In the genomic region with DNA sequence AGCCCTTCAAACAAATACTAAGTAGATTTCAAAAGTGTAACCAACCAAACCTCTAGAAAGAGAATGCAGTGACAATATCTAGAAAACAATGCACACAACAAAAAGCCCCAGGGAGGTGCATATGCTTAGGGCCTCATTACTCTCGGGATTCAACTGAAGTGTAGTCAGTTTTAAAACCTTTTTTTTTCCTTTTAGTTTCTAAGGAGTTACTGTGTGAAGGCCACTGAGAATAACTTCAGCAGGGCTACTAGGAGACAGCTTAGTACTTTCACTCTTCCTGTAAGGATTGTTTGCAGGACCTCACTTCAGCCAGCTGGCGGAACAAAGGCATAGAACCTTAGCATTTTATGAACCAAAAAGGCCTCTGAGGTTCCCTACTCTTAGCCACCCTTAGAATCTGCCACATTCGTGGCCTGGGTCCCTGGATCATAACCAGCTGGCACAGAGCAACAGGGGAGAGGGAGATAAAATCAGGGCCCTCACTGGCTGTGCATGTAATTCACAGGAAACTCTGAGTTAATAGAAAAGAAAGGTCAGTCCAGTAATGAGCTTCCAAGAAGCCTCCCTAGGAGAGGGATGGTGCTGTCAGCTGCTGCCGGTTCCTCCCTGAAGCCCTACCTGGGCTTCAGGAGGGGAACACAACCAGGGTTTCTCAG, we compare ENCODE assay signal across 8 cellular contexts. TPM values are rescaled to one million over a fixed set of nuclear protein-coding genes. Genes with fewer than 3 reads are reported as not detected.
A peak's percentile ranks its signal among the peaks of the same experiment; 100 is the strongest.
DNase-seq lines count a peak whose midpoint lies in the region; ATAC-seq and TF ChIP-seq lines count a peak whose summit lies in the region.

No MANE protein-coding gene starts in this region.

- POLR2A ChIA-PET in IMR-90 (lab: Charles Lee; ENCODE audit: unreplicated experiment): no interaction called here

- no peak overlapping the region for H2AK5ac ChIP-seq in IMR-90 (ENCODE audit: low read depth, low read length)
- H2AK5ac ChIP-seq in trophoblast cell (ENCODE audit: low read length): no peak overlapping the region

- H3K27ac ChIP-seq in C4-2B: peak overlapping the region; percentile 3; the same call in 1 of the 2 replicates
- no peak overlapping the region for H3K27ac ChIP-seq in IMR-90 (ENCODE audit: insufficient read depth, low read length)
- peak overlapping the region; percentile 20 for H3K27ac ChIP-seq in muscle layer of duodenum (ENCODE audit: low read length)
- H3K27ac ChIP-seq in trophoblast cell (ENCODE audit: low read depth, low read length): no peak overlapping the region

- H3K4me1 ChIP-seq in IMR-90 (ENCODE audit: control insufficient read depth, insufficient read depth, low read length) (peaks cover 22% of the 10 kb centered on the region), muscle layer of duodenum (ENCODE audit: control insufficient read depth in 1 of 2, insufficient read depth in 2 of 2, low read length in 2 of 2) (peaks cover 14 to 17% of the 10 kb centered on the region in 2 donors), trophoblast cell (ENCODE audit: control insufficient read depth in 1 of 2, insufficient read depth in 2 of 2, low read length in 2 of 2) (peaks cover 15 to 20% of the 10 kb centered on the region in 2 experiments)

- DNase-seq in IMR-90: peak; percentile 31
- no peak for DNase-seq in activated naive CD8-positive, alpha-beta T cell treated with anti-CD3 and anti-CD28 coated beads, Interleukin-2, amount 50 U/mL, for 24 hours
- no peak for DNase-seq in trophoblast cell
- DNase-seq in SIG-M5 treated with dmso at 0.1 percent for 504 hours (lab: John Stamatoyannopoulos, UW; ENCODE audit: unreplicated experiment): no peak
- DNase-seq in Ammon's horn (ENCODE audit: low spot score): no peak

- H2AFZ ChIP-seq in IMR-90 (replicated peaks; ENCODE audit: low read length, poor library complexity) (no peak overlapping the region), trophoblast cell (ENCODE audit: insufficient read depth, low read length, poor library complexity) (no peak overlapping the region)

- no peaks in the 10 kb centered on the region for H3K36me3 ChIP-seq in IMR-90 (ENCODE audit: control insufficient read depth, insufficient read depth, low read length)
- H3K36me3 ChIP-seq in muscle layer of duodenum (ENCODE audit: control insufficient read depth in 1 of 2, insufficient read depth in 2 of 2, low read length in 2 of 2): no peaks in the 10 kb centered on the region
- H3K36me3 ChIP-seq in trophoblast cell (ENCODE audit: control insufficient read depth in 1 of 2, insufficient read depth in 2 of 2, low read length in 2 of 2): no peaks in the 10 kb centered on the region

- H3K27me3 ChIP-seq in IMR-90 (ENCODE audit: control insufficient read depth, insufficient read depth, low read length) (no peaks in the 10 kb centered on the region), muscle layer of duodenum (ENCODE audit: low read depth, low read length) (no peaks in the 10 kb centered on the region), trophoblast cell (ENCODE audit: insufficient read depth, low read length) (no peaks in the 10 kb centered on the region)

- CTCF ChIA-PET in IMR-90 (lab: Yijun Ruan, JAX): interaction anchor here (1.4 kb wide), 1 partner anchor 37 kb away, joined by 3 read pairs; no protein-coding TSS in a partner anchor

- TF ChIP-seq POLR2A in IMR-90 (IDR thresholded peaks at IDR 0.05; ENCODE audit: low read depth, low read length): no peak

- H3K9me3 Mint-ChIP-seq in activated naive CD8-positive, alpha-beta T cell treated with anti-CD3 and anti-CD28 coated beads, Interleukin-2, amount 50 U/mL, for 24 hours: no peaks in the 10 kb centered on the region

- H3K79me1 ChIP-seq in IMR-90 (ENCODE audit: low read depth in 1 of 2, low read length in 2 of 2) (peaks cover 26 to 78% of the 10 kb centered on the region in 2 experiments), trophoblast cell (ENCODE audit: low read length) (peaks cover 11% of the 10 kb centered on the region)

- H3K79me2 ChIP-seq in trophoblast cell (ENCODE audit: control insufficient read depth, insufficient read depth, low read length, poor library complexity): peaks cover 4% of the 10 kb centered on the region

- H4K5ac ChIP-seq in IMR-90 (ENCODE audit: low read depth, low read length): no peak overlapping the region; the same call in 1 of the 2 replicates

- H3K9me1 ChIP-seq in IMR-90 (ENCODE audit: insufficient read depth, low read length): peaks cover 35% of the 10 kb centered on the region

- H2BK5ac ChIP-seq in IMR-90 (ENCODE audit: low read depth, low read length, poor library complexity, severe bottlenecking) (no peak overlapping the region), trophoblast cell (ENCODE audit: low read depth, low read length, poor library complexity) (no peak overlapping the region)

- BruUV-seq in IMR-90 (replicated peaks; lab: Mats Ljungman, UMichigan): no TSS peak

- in situ Hi-C loops in IMR-90 (cut with MboI; ENCODE audit: low sequenced_read_pairs): loop anchor here (25.0 kb wide), 1 partner anchor 806 kb away; the partner anchor contains the start of gene SEC61G

- peaks cover 19% of the 10 kb centered on the region for H3K36me3 Mint-ChIP-seq in activated naive CD8-positive, alpha-beta T cell treated with anti-CD3 and anti-CD28 coated beads, Interleukin-2, amount 50 U/mL, for 24 hours (ENCODE audit: low read depth)

- intact Hi-C loops in IMR-90 (cut with micrococcal nuclease): no loop called here

- no peak overlapping the region for H2BK15ac ChIP-seq in IMR-90 (ENCODE audit: low read depth, low read length)

- no peaks in the 10 kb centered on the region for H3K27me3 Mint-ChIP-seq in activated naive CD8-positive, alpha-beta T cell treated with anti-CD3 and anti-CD28 coated beads, Interleukin-2, amount 50 U/mL, for 24 hours

- H2BK12ac ChIP-seq in trophoblast cell (ENCODE audit: low read length): no peak overlapping the region

- no peaks in the 10 kb centered on the region for H3K9me3 ChIP-seq in IMR-90 (ENCODE audit: control insufficient read depth, insufficient read depth, low read length)
- H3K9me3 ChIP-seq in muscle layer of duodenum (ENCODE audit: control insufficient read depth in 1 of 2, low read length in 2 of 2): no peaks in the 10 kb centered on the region
- H3K9me3 ChIP-seq in trophoblast cell (ENCODE audit: insufficient read depth, low read depth, low read length): no peaks in the 10 kb centered on the region

- peaks cover 54% of the 10 kb centered on the region for H4K20me1 ChIP-seq in IMR-90 (ENCODE audit: insufficient read depth, low read length)

- TF ChIP-seq RAD21 in IMR-90 (IDR thresholded peaks at IDR 0.05; ENCODE audit: low read length): no peak

- H3K4ac ChIP-seq in IMR-90 (ENCODE audit: low read depth, low read length): no peak overlapping the region
- H3K4ac ChIP-seq in trophoblast cell (ENCODE audit: low read depth, low read length): no peak overlapping the region

- H2BK20ac ChIP-seq in IMR-90 (ENCODE audit: low read depth, low read length): no peak overlapping the region

- H3K14ac ChIP-seq in IMR-90 (replicated peaks; ENCODE audit: low read depth, low read length) (no peak overlapping the region), trophoblast cell (ENCODE audit: low read length) (no peak overlapping the region)

- H2BK120ac ChIP-seq in IMR-90 (ENCODE audit: low read depth, low read length) (no peak overlapping the region), trophoblast cell (ENCODE audit: insufficient read depth, low read length, poor library complexity) (no peak overlapping the region)

- no peak overlapping the region; the same call in 1 of the 2 replicates for H4K91ac ChIP-seq in IMR-90 (ENCODE audit: insufficient read depth, low read depth, low read length)
- no peak overlapping the region for H4K91ac ChIP-seq in trophoblast cell (ENCODE audit: low read depth, low read length)

- H3K56ac ChIP-seq in IMR-90 (ENCODE audit: extremely low read depth, insufficient read depth, low read length): no peak overlapping the region

- peak overlapping the region; percentile 34; the same call in 1 of the 2 replicates for H3K4me2 ChIP-seq in IMR-90 (ENCODE audit: low read depth, low read length)
- H3K4me2 ChIP-seq in trophoblast cell (ENCODE audit: low read length): no peak overlapping the region

- peak overlapping the region; percentile 89 for H3K4me3 Mint-ChIP-seq in activated naive CD8-positive, alpha-beta T cell treated with anti-CD3 and anti-CD28 coated beads, Interleukin-2, amount 50 U/mL, for 24 hours

- peak overlapping the region; percentile 31 for H2AK9ac ChIP-seq in IMR-90 (replicated peaks; ENCODE audit: low read depth, low read length, poor library complexity)

- H3K9ac ChIP-seq in IMR-90 (ENCODE audit: low read depth, low read length) (no peak overlapping the region), trophoblast cell (ENCODE audit: low read length) (no peak overlapping the region)

- H3K18ac ChIP-seq in IMR-90 (ENCODE audit: low read depth, low read length): no peak overlapping the region
- H3K18ac ChIP-seq in trophoblast cell (ENCODE audit: low read length): no peak overlapping the region

- peaks cover 82% of the 10 kb centered on the region for H3K4me1 Mint-ChIP-seq in activated naive CD8-positive, alpha-beta T cell treated with anti-CD3 and anti-CD28 coated beads, Interleukin-2, amount 50 U/mL, for 24 hours

- H3K4me3 ChIP-seq in IMR-90 (ENCODE audit: insufficient read depth, low read depth, low read length) (no peak overlapping the region), muscle layer of duodenum (ENCODE audit: low read depth in 1 of 2, low read length in 2 of 2) (no peak overlapping the region), trophoblast cell (ENCODE audit: low read depth, low read length) (no peak overlapping the region)

- H4K8ac ChIP-seq in IMR-90 (ENCODE audit: low read depth in 2 of 2, low read length in 2 of 2) (no peak overlapping the region), trophoblast cell (ENCODE audit: low read depth, low read length) (no peak overlapping the region)

- no peak for ATAC-seq in IMR-90 (ENCODE audit: low read depth)
- ATAC-seq in activated naive CD8-positive, alpha-beta T cell treated with anti-CD3 and anti-CD28 coated beads, Interleukin-2, amount 50 U/mL, for 24 hours: no peak
- no peak for ATAC-seq in HG03571 (IDR thresholded peaks at IDR 0.05; ENCODE audit: unreplicated experiment)

- no peak overlapping the region for H4K12ac ChIP-seq in trophoblast cell (ENCODE audit: low read depth, low read length)

- dilution Hi-C loops in IMR-90 (cut with HindIII; ENCODE audit: low sequenced_read_pairs, unreplicated experiment): no loop called here

- no CpG with 5 or more reads among the region's 4 CpGs for WGBS in IMR-90 (ENCODE audit: extremely low coverage in 2 of 2, insufficient read length in 1 of 2), 2 experiments
- whole genome bisulfite sequencing in trophoblast cell (ENCODE audit: extremely low coverage, insufficient coverage, insufficient read length): no CpG with 5 or more reads among the region's 4 CpGs

- H3K27ac Mint-ChIP-seq in activated naive CD8-positive, alpha-beta T cell treated with anti-CD3 and anti-CD28 coated beads, Interleukin-2, amount 50 U/mL, for 24 hours: peak overlapping the region; percentile 92

- TF ChIP-seq CTCF in C4-2B (conservative IDR thresholded peaks at IDR 0.05) (no peak; the same call in 1 of the 2 replicates), IMR-90 (conservative IDR thresholded peaks at IDR 0.05; ENCODE audit: low read depth, low read length) (no peak)

- peak overlapping the region; percentile 80 for H3K23ac ChIP-seq in IMR-90 (ENCODE audit: low read depth, low read length)
- H3K23ac ChIP-seq in trophoblast cell (ENCODE audit: low read length): no peak overlapping the region

RNA-seq across cellular contexts. Expression of gene VOPP1, which starts 3.6 kb away (rescaled TPM):
- total RNA-seq in IMR-90 (2012; rRNA removed): 94.5 and 94.7 TPM in 2 replicates
- polyA plus RNA-seq in IMR-90 (2012; rRNA removed): 54.5 and 60.2 TPM in 2 replicates
- polyA plus RNA-seq in IMR-90 (2012; cell fraction: cytosol; rRNA removed): 39.0 and 52.2 TPM in 2 replicates
- 26.0 and 27.4 TPM in 2 replicates for polyA plus RNA-seq in IMR-90 (2012; cell fraction: nucleus; rRNA removed; ENCODE audit: low replicate concordance)
- polyA plus RNA-seq in trophoblast cell (2013): 17.6 and 18.5 TPM in 2 replicates

Comparison
In these comparisons a context has a peak if more than half of its experiments do, and no peak if none do; other contexts are left out.
1. H3K27ac ChIP-seq: peak in C4-2B (single experiment) and muscle layer of duodenum (single experiment); none in IMR-90 (single experiment) and trophoblast cell (single experiment).